ENCODE assay signal across 21 cellular contexts in genomic region chr11:10288316-10288715, GRCh38. TPM values are rescaled to one million over a fixed set of nuclear protein-coding genes. Genes with fewer than 3 reads are reported as not detected.
A peak's percentile ranks its signal among the peaks of the same experiment; 100 is the strongest.
DNase-seq lines count a peak whose midpoint lies in the region; ATAC-seq and TF ChIP-seq lines count a peak whose summit lies in the region.
"Had no signal": no experiment of that assay in that cellular context is flagged by ENCODE, and none has a peak within 500 bp of the region (broad histone marks: within the 10 kb centered on the region; RNA-seq: fewer than 3 reads in every experiment).

No MANE protein-coding gene starts in this region.

- H3K36me3 Mint-ChIP-seq in progenitor cell of endocrine pancreas (ENCODE audit: insufficient read depth), result peaks cover 8% of the 10 kb centered on the region

- in situ Hi-C loops in KBM-7 (cut with MboI; ENCODE audit: low pct_unique_long_range_greater_than_20kb, low sequenced_read_pairs), result no loop called here

- H3K9me2 ChIP-seq in MM.1S (replicated peaks; ENCODE audit: insufficient read depth, low read length) (no peaks in the 10 kb centered on the region), PC-3 (replicated peaks; ENCODE audit: low read length) (no peaks in the 10 kb centered on the region)

- POLR2A ChIA-PET in HEK293 (lab: Yijun Ruan, JAX) (interaction anchor here (1.0 to 2.0 kb wide), 4 partner anchors 12 to 25 kb away, joined by 4 to 11 read pairs (median 4); partner anchors contain the start of gene ADM), PC-3 (lab: Charles Lee; ENCODE audit: unreplicated experiment) (interaction anchor here (0.7 kb wide), 1 partner anchor 1255 kb away, joined by 4 read pairs; no protein-coding TSS in a partner anchor)

- no peaks in the 10 kb centered on the region for H3K9me3 Mint-ChIP-seq in progenitor cell of endocrine pancreas (ENCODE audit: low read depth)
- H3K9me3 Mint-ChIP-seq: CD4-positive, alpha-beta T cell; T-cell had no signal

- H3F3A ChIP-seq in MM.1S (ENCODE audit: insufficient read depth, low read length) (0 out of 2 replicates have a peak, but pooled peaks cover 3% of the 10 kb centered on the region), PC-3 (ENCODE audit: low read length, unreplicated experiment) (no peaks in the 10 kb centered on the region)

- H4K20me1 ChIP-seq in MM.1S (ENCODE audit: insufficient read depth, low read length) (no peaks in the 10 kb centered on the region), PC-3 (ENCODE audit: low read length) (peaks cover 12% of the 10 kb centered on the region; the same call in 1 of the 2 replicates)

- CTCF ChIA-PET in HEK293 (lab: Yijun Ruan, JAX), result interaction anchor here (1.8 kb wide), 1 partner anchor 81 kb away, joined by 5 read pairs; no protein-coding TSS in a partner anchor
- CTCF ChIA-PET in PC-3 (lab: Charles Lee), result interaction anchor here (0.5 kb wide), 1 partner anchor 9 kb away, joined by 4 read pairs; no protein-coding TSS in a partner anchor

- no peak overlapping the region for H3K4me3 Mint-ChIP-seq in progenitor cell of endocrine pancreas (ENCODE audit: low read depth)
- H3K4me3 Mint-ChIP-seq: CD4-positive, alpha-beta T cell; T-cell had no signal

- no peaks in the 10 kb centered on the region for H3K27me3 ChIP-seq in MM.1S (replicated peaks; ENCODE audit: insufficient read depth, low read length)
- H3K27me3 ChIP-seq in PC-3 (ENCODE audit: low read length), result no peaks in the 10 kb centered on the region

- no peak for TF ChIP-seq CTCF in HEK293 (tag by site-specific recombination; IDR thresholded peaks at IDR 0.05)
- TF ChIP-seq CTCF in MM.1S (IDR thresholded peaks at IDR 0.05; ENCODE audit: low read length), result no peak
- TF ChIP-seq CTCF in progenitor cell of endocrine pancreas (IDR thresholded peaks at IDR 0.05; ENCODE audit: unreplicated experiment), result no peak
- TF ChIP-seq CTCF in PC-3 (conservative IDR thresholded peaks at IDR 0.05; ENCODE audit: low read depth, low read length), result no peak

- peak; percentile 20 for DNase-seq in MM.1S
- no peak for DNase-seq in caudate nucleus (lab: John Stamatoyannopoulos, UW)
- no peak for DNase-seq in progenitor cell of endocrine pancreas (ENCODE audit: low spot score, unreplicated experiment)
- DNase-seq in KBM-7, result no peak
- DNase-seq in PC-3, result no peak
- DNase-seq: CD4-positive, alpha-beta T cell; COR-L47; DND-41; GOT3; NCI-H1092 treated with DMSO at 0.1 percent for 48 hours; NCI-H1436 treated with DMSO at 0.1 percent for 48 hours; NCI-H2081; NCI-H2171; NCI-H345; NCI-H524 treated with DMSO at 0.1 percent for 48 hours; SIG-M5; T-cell had no signal

- no peaks in the 10 kb centered on the region for H3K27me3 Mint-ChIP-seq in progenitor cell of endocrine pancreas

- H2AFZ ChIP-seq in MM.1S (ENCODE audit: low read length), result no peak overlapping the region
- H2AFZ ChIP-seq in PC-3 (ENCODE audit: low read length), result no peak overlapping the region

- H3K79me2 ChIP-seq in MM.1S (ENCODE audit: low read length) (peaks cover 70% of the 10 kb centered on the region), PC-3 (ENCODE audit: low read length) (peaks cover 89% of the 10 kb centered on the region)

- no peaks in the 10 kb centered on the region for H3K9me3 ChIP-seq in HEK293 (ENCODE audit: control insufficient read depth, insufficient read depth, low read depth, low read length)
- H3K9me3 ChIP-seq in MM.1S (replicated peaks; ENCODE audit: insufficient read depth, low read length), result no peaks in the 10 kb centered on the region
- H3K9me3 ChIP-seq in PC-3 (ENCODE audit: low read length), result no peaks in the 10 kb centered on the region

- peak overlapping the region; percentile 52 for H3K27ac Mint-ChIP-seq in progenitor cell of endocrine pancreas
- H3K27ac Mint-ChIP-seq: CD4-positive, alpha-beta T cell; T-cell had no signal

- H3K27ac ChIP-seq in HEK293 (ENCODE audit: extremely low read depth, low read depth, low read length), result no peak overlapping the region
- no peak overlapping the region for H3K27ac ChIP-seq in MM.1S (ENCODE audit: low read length)
- H3K27ac ChIP-seq in caudate nucleus (ENCODE audit: low read depth, low read length), result peak overlapping the region; percentile 21
- no peak overlapping the region for H3K27ac ChIP-seq in PC-3 (ENCODE audit: low read length)

- no TSS peak for BruUV-seq in PC-3 (replicated peaks; lab: Mats Ljungman, UMichigan)

- no peaks in the 10 kb centered on the region for H3K4me1 ChIP-seq in HEK293 (ENCODE audit: control insufficient read depth, insufficient read depth, low read length)
- H3K4me1 ChIP-seq in MM.1S (ENCODE audit: low read length), result peaks cover 14% of the 10 kb centered on the region; the same call in 1 of the 2 replicates
- H3K4me1 ChIP-seq in PC-3 (ENCODE audit: insufficient read depth, low read length), result peaks cover 27% of the 10 kb centered on the region

- H3K4me3 ChIP-seq in HEK293 (ENCODE audit: low read depth, low read length) (no peak overlapping the region), MM.1S (ENCODE audit: low read length) (no peak overlapping the region), PC-3 (ENCODE audit: low read length) (no peak overlapping the region)
- H3K4me3 ChIP-seq: GM12878 had no signal

- peaks cover 22% of the 10 kb centered on the region for H3K4me1 Mint-ChIP-seq in progenitor cell of endocrine pancreas (ENCODE audit: low read depth)

- H3K4me2 ChIP-seq in MM.1S (ENCODE audit: low read depth, low read length) (no peak overlapping the region), PC-3 (ENCODE audit: low read length) (no peak overlapping the region)

- H3K9ac ChIP-seq in MM.1S (ENCODE audit: low read length), result no peak overlapping the region
- no peak overlapping the region for H3K9ac ChIP-seq in PC-3 (ENCODE audit: low read length)

- H3K36me3 ChIP-seq in HEK293 (ENCODE audit: control insufficient read depth in 2 of 2, insufficient read depth in 1 of 2, low read length in 2 of 2) (peaks cover 0 to 7% of the 10 kb centered on the region in 2 experiments; a peak in 1 of 3 replicates), MM.1S (replicated peaks; ENCODE audit: insufficient read depth, low read length) (no peaks in the 10 kb centered on the region), PC-3 (ENCODE audit: low read depth, low read length) (no peaks in the 10 kb centered on the region)

- ATAC-seq in GM21360 (IDR thresholded peaks at IDR 0.05; ENCODE audit: unreplicated experiment), result no peak
- ATAC-seq in PC-3, result no peak
- ATAC-seq: GM12878, SK-N-SH treated with all-trans-retinoic acid at 6 μM for 48 hours, T-cell had no signal

- intact Hi-C loops in PC-3 (cut with micrococcal nuclease), result no loop called here

TF ChIP-seq in HEK293, 187 proteins besides CTCF, POLR2A, EP300 and RAD21:
- TF ChIP-seq ZNF223 (tag by site-specific recombination; IDR thresholded peaks at IDR 0.05) (no peak), ZNF792 (tag by site-specific recombination; IDR thresholded peaks at IDR 0.05) (no peak), ZSCAN4 (tag by site-specific recombination; IDR thresholded peaks at IDR 0.05) (no peak), SCRT2 (tag by site-specific recombination; IDR thresholded peaks at IDR 0.05) (peak; percentile 40; the same call in 1 of the 2 replicates)
TF ChIP-seq in HEK293: peak in this region for 1.

RNA-seq across cellular contexts. Expression of gene SBF2, which starts 5.7 kb away (rescaled TPM):
- 43.8 and 44.9 TPM in 2 replicates for total RNA-seq in progenitor cell of endocrine pancreas
- 30.3 and 31.3 TPM in 2 replicates for total RNA-seq in PC-3 (2014; rRNA removed)

RNA-seq across cellular contexts. Expression of gene ADM, which starts 16.6 kb away (rescaled TPM):
- total RNA-seq in progenitor cell of endocrine pancreas (8.4 and 9.4 TPM in 2 replicates), PC-3 (2014; rRNA removed) (68.0 and 82.5 TPM in 2 replicates)
